ENCODE assay signal across 8 cellular contexts in genomic region chr1:59296358-59297256, GRCh38. TPM values are rescaled to one million over a fixed set of nuclear protein-coding genes. Genes with fewer than 3 reads are reported as not detected.
DNase-seq lines count a peak whose midpoint lies in the region; ATAC-seq, FAIRE-seq and TF ChIP-seq lines count a peak whose summit lies in the region.

Gene FGGY (plus strand): TSS chr1:59297094. CDS start chr1:59321550, 24,456 bp downstream.

- H3K4me2 ChIP-seq in OCI-LY3 (ENCODE audit: low read length) = peak within 1 kb of the TSS; percentile 97
- H3K4me2 ChIP-seq in endothelial cell of umbilical vein (ENCODE audit: insufficient read depth, low read length) = peak within 1 kb of the TSS; percentile 92

- H3K27ac ChIP-seq in HUES64 (ENCODE audit: low read depth, low read length) (peak within 1 kb of the TSS; percentile 87), OCI-LY3 (ENCODE audit: low read length) (peak within 1 kb of the TSS; percentile 84), endothelial cell of umbilical vein (ENCODE audit: insufficient read depth, low read depth, low read length) (peak within 1 kb of the TSS; percentile 92)

- no TSS peak for BruUV-seq in endothelial cell of umbilical vein (replicated peaks; lab: Mats Ljungman, UMichigan)

- dilution Hi-C loops in endothelial cell of umbilical vein (cut with MboI; ENCODE audit: extremely low pct_ligation_motif_present, low sequenced_read_pairs) = no loop called here

- H3K9me1 ChIP-seq in endothelial cell of umbilical vein (replicated peaks; ENCODE audit: control insufficient read depth, extremely low read depth, insufficient read depth, low read length) = no peaks in the 10 kb centered on the region

- H3K79me2 ChIP-seq in OCI-LY3 (ENCODE audit: low read length) (no peaks in the 10 kb centered on the region), endothelial cell of umbilical vein (ENCODE audit: control insufficient read depth, insufficient read depth, low read length) (no peaks in the 10 kb centered on the region)

- H3K9ac ChIP-seq in HUES64 (ENCODE audit: low read depth, low read length) (peak within 1 kb of the TSS; percentile 68), OCI-LY3 (ENCODE audit: low read length) (peak within 1 kb of the TSS; percentile 82), endothelial cell of umbilical vein (replicated peaks; ENCODE audit: extremely low read depth, insufficient read depth, low read length) (peak within 1 kb of the TSS; percentile 97)

- H3K9me3 ChIP-seq in HUES64 (ENCODE audit: insufficient read depth, low read depth, low read length) (no peaks in the 10 kb centered on the region), OCI-LY3 (ENCODE audit: insufficient read depth, low read length) (no peaks in the 10 kb centered on the region), endothelial cell of umbilical vein (replicated peaks; ENCODE audit: control insufficient read depth, insufficient read depth, low read length) (no peaks in the 10 kb centered on the region)

- no peaks in the 10 kb centered on the region for H3K36me3 ChIP-seq in HUES64 (ENCODE audit: insufficient read depth, low read length)
- H3K36me3 ChIP-seq in OCI-LY3 (replicated peaks; ENCODE audit: low read depth, low read length) = no peaks in the 10 kb centered on the region
- no peaks in the 10 kb centered on the region for H3K36me3 ChIP-seq in endothelial cell of umbilical vein (ENCODE audit: control insufficient read depth in 2 of 2, extremely low read depth in 1 of 2, insufficient read depth in 2 of 2, low read length in 2 of 2)

- under 1% methylated on average over 78 of the region's 78 CpGs for WGBS in HUES64

- H3K4me1 ChIP-seq in HUES64 (ENCODE audit: insufficient read depth, low read length) = peaks cover 12% of the 10 kb centered on the region
- H3K4me1 ChIP-seq in OCI-LY3 (ENCODE audit: low read length) = peaks cover 22% of the 10 kb centered on the region
- H3K4me1 ChIP-seq in endothelial cell of umbilical vein (ENCODE audit: control insufficient read depth, extremely low read depth, insufficient read depth, low read length) = peaks cover 30% of the 10 kb centered on the region

- intact Hi-C loops in endothelial cell of umbilical vein (cut with micrococcal nuclease) = loop anchor here (1.0 to 5.0 kb wide), 15 partner anchors 126 to 512 kb away; partner anchors contain the start of gene JUN

- DNase-seq in D721Med (ENCODE audit: insufficient read length, low spot score) (peak; percentile 74), activated T-cell treated with anti-CD3 and anti-CD28 coated beads for 1 hour (ENCODE audit: low read depth) (peak; percentile 65), endothelial cell of umbilical vein (ENCODE audit: low read depth, low spot score) (peak; percentile 99), middle frontal gyrus (ENCODE audit: extremely low spot score, low spot score) (peak; percentile 91)
- DNase-seq in stimulated activated CD8-positive, alpha-beta memory T cell treated with anti-CD3 and anti-CD28 coated beads, Interleukin-2, amount 100 ng/mL, for 1 hour (ENCODE audit: low read depth in 2 of 2) = peak; percentile 70 to 71

- CTCF ChIA-PET in endothelial cell of umbilical vein (lab: Charles Lee) = interaction anchor here (1.0 to 3.4 kb wide), 3 partner anchors 224 to 463 kb away, joined by 3 to 14 read pairs (median 12); no protein-coding TSS in a partner anchor

- TF ChIP-seq CTCF in D721Med (IDR thresholded peaks at IDR 0.05; ENCODE audit: insufficient read depth, missing control alignments) = no peak
- no peak for TF ChIP-seq CTCF in OCI-LY3 (IDR thresholded peaks at IDR 0.05; ENCODE audit: low read depth, low read length)
- no peak for TF ChIP-seq CTCF in endothelial cell of umbilical vein (IDR thresholded peaks at IDR 0.05; ENCODE audit: extremely low read depth in 1 of 2, insufficient read depth in 1 of 2, low read depth in 1 of 2, low read length in 2 of 2)

- peak; percentile 95 for TF ChIP-seq POLR2A in endothelial cell of umbilical vein (IDR thresholded peaks at IDR 0.05; ENCODE audit: low read depth, low read length)

- H4K20me1 ChIP-seq in OCI-LY3 (ENCODE audit: insufficient read depth, low read length) (no peaks in the 10 kb centered on the region), endothelial cell of umbilical vein (replicated peaks; ENCODE audit: control insufficient read depth, extremely low read depth, insufficient read depth, low read length) (no peaks in the 10 kb centered on the region)

- FAIRE-seq in D721Med (lab: Jason Lieb, UNC) (no peak), endothelial cell of umbilical vein (lab: Jason Lieb, UNC) (peak; percentile 87)

- POLR2A ChIA-PET in endothelial cell of umbilical vein (lab: Charles Lee) = interaction anchor here (0.9 to 1.4 kb wide), 3 partner anchors 212 to 513 kb away, joined by 3 to 9 read pairs (median 3); partner anchors contain the start of gene JUN

- H3K27me3 ChIP-seq in HUES64 (ENCODE audit: insufficient read depth, low read length) (peaks cover 8% of the 10 kb centered on the region), OCI-LY3 (ENCODE audit: low read depth, low read length) (no peaks in the 10 kb centered on the region), endothelial cell of umbilical vein (ENCODE audit: control insufficient read depth in 2 of 2, insufficient read depth in 2 of 2, low read length in 2 of 2) (no peaks in the 10 kb centered on the region)

- peak; percentile 93 for ATAC-seq in GM21515 (IDR thresholded peaks at IDR 0.05; ENCODE audit: unreplicated experiment)

- H3K4me3 ChIP-seq in HUES64 (ENCODE audit: low read length) = peak within 1 kb of the TSS; percentile 74
- H3K4me3 ChIP-seq in OCI-LY3 (ENCODE audit: low read length) = peak within 1 kb of the TSS; percentile 88
- peak within 1 kb of the TSS; percentile 36 to 81 (median 64) for H3K4me3 ChIP-seq in endothelial cell of umbilical vein (replicated peaks in 1 of 3; ENCODE audit: insufficient read depth in 1 of 3, low read depth in 1 of 3, low read length in 3 of 3)

- H2AFZ ChIP-seq in OCI-LY3 (ENCODE audit: low read depth, low read length) (peak within 1 kb of the TSS; percentile 82), endothelial cell of umbilical vein (ENCODE audit: low read depth, low read length) (peak within 1 kb of the TSS; percentile 85)

TF ChIP-seq in endothelial cell of umbilical vein, 7 proteins besides CTCF, POLR2A, EP300 and RAD21:
- TF ChIP-seq FOS (IDR thresholded peaks at IDR 0.05; ENCODE audit: borderline replicate concordance, insufficient read depth, low read length) (no peak), EZH2 (IDR thresholded peaks at IDR 0.05; ENCODE audit: borderline replicate concordance, low read depth, low read length, severe bottlenecking) (no peak), JUN (IDR thresholded peaks at IDR 0.05; ENCODE audit: borderline replicate concordance, insufficient read depth, insufficient read length, low read depth) (no peak), GATA2 (IDR thresholded peaks at IDR 0.05; ENCODE audit: insufficient read depth, insufficient read length, low read depth, low read length) (no peak), MAX (IDR thresholded peaks at IDR 0.05; ENCODE audit: insufficient read depth, insufficient read length) (peak; percentile 87), MYC (IDR thresholded peaks at IDR 0.05; ENCODE audit: low read depth, low read length) (no peak), POLR2AphosphoS5 (IDR thresholded peaks at IDR 0.05; ENCODE audit: insufficient read depth, low read depth, low read length) (peak; percentile 90)

RNA-seq across cellular contexts. Expression of gene FGGY, which starts in this region (rescaled TPM):
- polyA plus RNA-seq in HUES64 (2013, experiment 1 of 2) = 11.2 TPM
- polyA plus RNA-seq in HUES64 (2013, experiment 2 of 2) = 12.5 TPM
- total RNA-seq in endothelial cell of umbilical vein = 5.6 and 8.3 TPM in 2 replicates
- 4.8 and 6.4 TPM in 2 replicates for polyA plus RNA-seq in endothelial cell of umbilical vein
- polyA plus RNA-seq in endothelial cell of umbilical vein (2011; cell fraction: cytosol; rRNA removed) = 4.6 and 5.4 TPM in 2 replicates
- 7.8 and 7.9 TPM in 2 replicates for polyA plus RNA-seq in endothelial cell of umbilical vein (2011; cell fraction: nucleus; rRNA removed)
- polyA plus RNA-seq in endothelial cell of umbilical vein (2012) = 2.7 and 4.0 TPM in 2 replicates
- polyA minus RNA-seq in endothelial cell of umbilical vein = 18.0 and 20.4 TPM in 2 replicates
- 8.5 TPM for polyA minus RNA-seq in endothelial cell of umbilical vein (2011; cell fraction: cytosol; rRNA and poly(A)+ RNA removed)
- polyA minus RNA-seq in endothelial cell of umbilical vein (2011; cell fraction: nucleus; rRNA and poly(A)+ RNA removed) = 23.9 and 31.1 TPM in 2 replicates

Comparison
In these comparisons a context has a peak if more than half of its experiments do, and no peak if none do; other contexts are left out.
1. Peak in every context shown above with its lines: DNase-seq, ATAC-seq, H3K4me3 ChIP-seq and H3K27ac ChIP-seq.